Comparison of ENCODE assay signal across 9 cellular contexts in the genomic region with DNA sequence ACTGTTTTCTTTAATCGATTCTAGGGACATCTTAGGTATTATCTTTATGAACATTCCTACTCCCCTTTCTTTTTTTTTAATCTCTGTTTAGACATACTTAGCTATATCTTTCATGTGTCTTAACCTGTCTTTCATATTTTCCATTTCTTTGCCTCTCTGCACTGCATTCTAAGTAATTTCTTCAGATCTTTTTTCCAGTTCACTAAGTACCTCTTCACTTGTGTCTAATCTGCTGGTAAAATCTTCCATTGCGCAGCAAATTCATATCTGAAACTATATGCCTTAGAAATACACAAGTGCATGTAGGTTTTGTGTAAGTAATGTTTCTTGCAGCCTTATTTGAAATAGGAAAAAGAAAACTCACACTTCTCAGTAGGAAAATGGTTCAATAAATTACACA.
"Had no signal": no experiment of that assay in that cellular context is flagged by ENCODE, and none has a peak within 500 bp of the region (broad histone marks: within the 10 kb centered on the region; RNA-seq: fewer than 3 reads in every experiment).

No MANE protein-coding gene starts in this region.

- H3K4me3 ChIP-seq: GM23338 had no signal

- H3K27ac ChIP-seq: HL-60, KMS-11 had no signal

- ATAC-seq: GM23338, HepG2 had no signal

- FAIRE-seq: H1, H54, HepG2 had no signal

- DNase-seq: H9, HCEC 1CT, KBM-7 had no signal

- H3K9ac ChIP-seq: KMS-11 had no signal

- H3K4me2 ChIP-seq: GM23338, KMS-11 had no signal

- H2AFZ ChIP-seq: GM23338 had no signal
